Comparison of ENCODE assay signal across 22 cellular contexts in genomic region chr4:185883591-185883990, GRCh38.
DNase-seq lines count a peak whose midpoint lies in the region; TF ChIP-seq lines count a peak whose summit lies in the region.
"Had no signal": no experiment of that assay in that cellular context is flagged by ENCODE, and none has a peak within 500 bp of the region (broad histone marks: within the 10 kb centered on the region; RNA-seq: fewer than 3 reads in every experiment).

No MANE protein-coding gene starts in this region.

- peaks cover 14% of the 10 kb centered on the region for H3K27me3 Mint-ChIP-seq in activated T-cell treated with anti-CD3 and anti-CD28 coated beads, Interleukin-2, amount 50 U/mL, for 24 hours

- DNase-seq in adrenal gland (peak in 4 of 7 donors; percentile 41 to 53 (median 48)), spleen (no peak), D341Med (ENCODE audit: low spot score) (no peak)
- DNase-seq in activated T-cell treated with anti-CD3 and anti-CD28 coated beads, Interleukin-2, amount 50 U/mL, for 24 hours: no peak
- DNase-seq: 8988T; ACHN; BE2C; C1 segment of cervical spinal cord; CD4-positive, alpha-beta memory T cell; CD4-positive, CD25-positive, alpha-beta regulatory T cell; CD8-positive, alpha-beta memory T cell; COR-L47; DMS153; DMS53; DMS79; DND-41; EL; GDM1 had no signal

- intact Hi-C loops in adrenal gland (cut with DNase I) (no loop called here), spleen (cut with DNase I; ENCODE audit: low total_unique reads) (no loop called here)

- no peak overlapping the region for H3K27ac Mint-ChIP-seq in activated T-cell treated with anti-CD3 and anti-CD28 coated beads, Interleukin-2, amount 50 U/mL, for 24 hours
- H3K27ac Mint-ChIP-seq: CD14-positive monocyte; CD4-positive, alpha-beta memory T cell; CD4-positive, CD25-positive, alpha-beta regulatory T cell; CD8-positive, alpha-beta memory T cell had no signal

- H3K4me1 ChIP-seq in adrenal gland (replicated peaks in 1 of 2) (peaks cover 7 to 8% of the 10 kb centered on the region in 2 donors), spleen (peaks cover 0 to 9% (median 1%) of the 10 kb centered on the region in 6 donors)
- H3K4me1 ChIP-seq: BE2C had no signal

- no peak overlapping the region for H3K4me3 Mint-ChIP-seq in activated T-cell treated with anti-CD3 and anti-CD28 coated beads, Interleukin-2, amount 50 U/mL, for 24 hours
- H3K4me3 Mint-ChIP-seq: CD14-positive monocyte; CD4-positive, alpha-beta memory T cell; CD4-positive, CD25-positive, alpha-beta regulatory T cell; CD8-positive, alpha-beta memory T cell had no signal

- TF ChIP-seq CTCF in VCaP (conservative IDR thresholded peaks at IDR 0.05) (no peak), adrenal gland (IDR thresholded peaks at IDR 0.05) (no peak), spleen (IDR thresholded peaks at IDR 0.05 in 8 of 11, conservative IDR thresholded peaks at IDR 0.05 in 3 of 11) (no peak)

- H3K9me3 Mint-ChIP-seq in activated T-cell treated with anti-CD3 and anti-CD28 coated beads, Interleukin-2, amount 50 U/mL, for 24 hours: peaks cover 7% of the 10 kb centered on the region

- peak overlapping the region in 1 of 4 donors; percentile 10 for H3K4me3 ChIP-seq in adrenal gland
- no peak overlapping the region for H3K4me3 ChIP-seq in spleen
- H3K4me3 ChIP-seq: BLaER1, GM12878 had no signal

- no peaks in the 10 kb centered on the region for H3K36me3 Mint-ChIP-seq in activated T-cell treated with anti-CD3 and anti-CD28 coated beads, Interleukin-2, amount 50 U/mL, for 24 hours (ENCODE audit: low read depth)
- H3K36me3 Mint-ChIP-seq: CD14-positive monocyte; CD4-positive, alpha-beta memory T cell; CD4-positive, CD25-positive, alpha-beta regulatory T cell; CD8-positive, alpha-beta memory T cell had no signal

- H3K9me3 ChIP-seq in adrenal gland (replicated peaks in 1 of 3) (peaks cover 0 to 7% (median 0%) of the 10 kb centered on the region in 3 donors), spleen (peaks cover 0 to 7% (median 6%) of the 10 kb centered on the region in 8 donors)
- H3K9me3 ChIP-seq: BE2C had no signal

- H3K27ac ChIP-seq in VCaP: peak overlapping the region; percentile 94
- H3K27ac ChIP-seq in adrenal gland: peak overlapping the region in 3 of 5 donors; percentile 33 to 70 (median 42)
- H3K27ac ChIP-seq in spleen: peak overlapping the region in 6 of 8 donors; percentile 2 to 37 (median 9)
- H3K27ac ChIP-seq: BLaER1 had no signal

- H3K27me3 ChIP-seq in adrenal gland: no peaks in the 10 kb centered on the region
- H3K27me3 ChIP-seq in spleen (replicated peaks in 1 of 7): no peaks in the 10 kb centered on the region
- H3K27me3 ChIP-seq: BE2C, BLaER1 had no signal

- peaks cover 3% of the 10 kb centered on the region for H3K4me1 Mint-ChIP-seq in activated T-cell treated with anti-CD3 and anti-CD28 coated beads, Interleukin-2, amount 50 U/mL, for 24 hours (ENCODE audit: low read depth)
- H3K4me1 Mint-ChIP-seq: CD4-positive, alpha-beta memory T cell; CD8-positive, alpha-beta memory T cell had no signal

- H3K36me3 ChIP-seq in adrenal gland (replicated peaks in 1 of 2) (no peaks in the 10 kb centered on the region), spleen (peaks cover 0 to 3% (median 0%) of the 10 kb centered on the region in 6 donors)
- H3K36me3 ChIP-seq: BE2C, BLaER1 had no signal

- TF ChIP-seq POLR2A in adrenal gland (IDR thresholded peaks at IDR 0.05): no peak
- no peak for TF ChIP-seq POLR2A in spleen (IDR thresholded peaks at IDR 0.05)

- WGBS in adrenal gland, 4 donors: 47 to 58% (median 51%) methylated on average over 5 of the region's 5 CpGs
- 74 to 90% (median 81%) methylated on average over 5 of the region's 5 CpGs for WGBS in spleen, 5 donors

Comparison
In these comparisons a context has a peak if more than half of its experiments do, and no peak if none do; other contexts are left out.
1. H3K27ac ChIP-seq: peak in every context shown above with its lines; median percentile 94 in VCaP; 42 in adrenal gland; 9 in spleen.
2. DNase-seq: peak in adrenal gland (4 of 7); none in spleen (single experiment), activated T-cell treated with anti-CD3 and anti-CD28 coated beads, Interleukin-2, amount 50 U/mL, for 24 hours (single experiment) and D341Med (single experiment).